ENCODE assay signal across 11 cellular contexts in genomic region chr15:63155486-63155885, GRCh38. TPM values are rescaled to one million over a fixed set of nuclear protein-coding genes. Genes with fewer than 3 reads are reported as not detected.
DNase-seq lines count a peak whose midpoint lies in the region; ATAC-seq and TF ChIP-seq lines count a peak whose summit lies in the region.
"Had no signal": no experiment of that assay in that cellular context is flagged by ENCODE, and none has a peak within 500 bp of the region (broad histone marks: within the 10 kb centered on the region; RNA-seq: fewer than 3 reads in every experiment).

No MANE protein-coding gene starts in this region.

- H3K36me3 Mint-ChIP-seq in endodermal cell (ENCODE audit: low read depth) (peaks cover 18% of the 10 kb centered on the region), osteocyte (ENCODE audit: unreplicated experiment) (peaks cover 25% of the 10 kb centered on the region)

- ATAC-seq in GM18873 (IDR thresholded peaks at IDR 0.05; ENCODE audit: low FRiP score, unreplicated experiment) (no peak), HG02852 (IDR thresholded peaks at IDR 0.05; ENCODE audit: unreplicated experiment) (no peak)
- ATAC-seq: HCT116, left lobe of liver had no signal

- BruUV-seq in OCI-LY7 (replicated peaks; lab: Mats Ljungman, UMichigan): no TSS peak

- H3K4me1 Mint-ChIP-seq in endodermal cell: peaks cover 6% of the 10 kb centered on the region
- H3K4me1 Mint-ChIP-seq in osteocyte (ENCODE audit: unreplicated experiment): peaks cover 25% of the 10 kb centered on the region

- H3K79me2 ChIP-seq in OCI-LY7 (ENCODE audit: insufficient read depth, low read depth, low read length): peaks cover 16% of the 10 kb centered on the region; the same call in 1 of the 2 replicates

- no peaks in the 10 kb centered on the region for H3K27me3 ChIP-seq in endodermal cell (ENCODE audit: control insufficient read depth, insufficient read depth, low read length, poor library complexity, severe bottlenecking)

- no peak for DNase-seq in GM12864 (ENCODE audit: low read depth)
- DNase-seq in OCI-LY7 (ENCODE audit: low spot score): no peak
- no peak for DNase-seq in endodermal cell
- no peak for DNase-seq in osteocyte (ENCODE audit: extremely low spot score, unreplicated experiment)
- DNase-seq in hypothalamus (lab: John Stamatoyannopoulos, UW): no peak
- DNase-seq in amygdala (lab: John Stamatoyannopoulos, UW): no peak
- DNase-seq: NCI-H1092 treated with DMSO at 0.1 percent for 48 hours had no signal

- H3K4me1 ChIP-seq in OCI-LY7 (ENCODE audit: insufficient read depth, low read length, poor library complexity, severe bottlenecking) (peaks cover 16% of the 10 kb centered on the region), endodermal cell (ENCODE audit: control insufficient read depth, insufficient read depth, low read length) (no peaks in the 10 kb centered on the region)

- H3K9me3 ChIP-seq in OCI-LY7 (ENCODE audit: low read length): no peaks in the 10 kb centered on the region
- no peaks in the 10 kb centered on the region for H3K9me3 ChIP-seq in endodermal cell (ENCODE audit: control insufficient read depth, low read length)

- no peak overlapping the region for H2AFZ ChIP-seq in OCI-LY7 (ENCODE audit: low read length)

- 57 to 87% methylated on average over 1 to 3 of the region's 3 CpGs for WGBS in endodermal cell (ENCODE audit: insufficient coverage in 1 of 2, insufficient read length in 1 of 2), 2 experiments

- no peaks in the 10 kb centered on the region for H3K9me2 ChIP-seq in OCI-LY7 (ENCODE audit: insufficient read depth, low read length)

- peaks cover 12% of the 10 kb centered on the region; the same call in 1 of the 2 replicates for H3K36me3 ChIP-seq in OCI-LY7 (ENCODE audit: insufficient read depth, low read length)
- H3K36me3 ChIP-seq in endodermal cell (ENCODE audit: control insufficient read depth, insufficient read depth, low read length): peaks cover 26% of the 10 kb centered on the region

- H3K27ac Mint-ChIP-seq in endodermal cell (no peak overlapping the region), osteocyte (ENCODE audit: unreplicated experiment) (peak overlapping the region; percentile 44)

- intact Hi-C loops in OCI-LY7 (cut with micrococcal nuclease; ENCODE audit: unreplicated experiment): loop anchor here (5.0 to 10.0 kb wide), 2 partner anchors 122 to 249 kb away; partner anchors contain the start of gene APH1B

- H3K27me3 Mint-ChIP-seq in endodermal cell (ENCODE audit: insufficient read depth) (no peaks in the 10 kb centered on the region), osteocyte (ENCODE audit: unreplicated experiment) (no peaks in the 10 kb centered on the region)

- POLR2A ChIA-PET in OCI-LY7 (lab: Charles Lee): interaction anchor here (0.7 kb wide), 1 partner anchor 108 kb away, joined by 3 read pairs; no protein-coding TSS in a partner anchor

- H3K27ac ChIP-seq in OCI-LY7 (ENCODE audit: low read depth, low read length, poor library complexity, severe bottlenecking): no peak overlapping the region
- no peak overlapping the region for H3K27ac ChIP-seq in endodermal cell (ENCODE audit: low read depth, low read length)

- peak overlapping the region; percentile 99 for H3K4me3 Mint-ChIP-seq in endodermal cell
- H3K4me3 Mint-ChIP-seq in osteocyte (ENCODE audit: unreplicated experiment): peak overlapping the region; percentile 100

- no peaks in the 10 kb centered on the region for H3K9me3 Mint-ChIP-seq in endodermal cell
- no peaks in the 10 kb centered on the region for H3K9me3 Mint-ChIP-seq in osteocyte (ENCODE audit: unreplicated experiment)

- peak overlapping the region; percentile 89 for H3K4me2 ChIP-seq in OCI-LY7 (ENCODE audit: low read length)

- CTCF ChIA-PET in OCI-LY7 (lab: Charles Lee; ENCODE audit: unreplicated experiment): no interaction called here

- H3K9ac ChIP-seq in endodermal cell (ENCODE audit: extremely low read depth, low read length, poor library complexity, severe bottlenecking): no peak overlapping the region

- H3K4me3 ChIP-seq in GM12864 (ENCODE audit: low read depth, low read length) (peak overlapping the region; percentile 75; the same call in 1 of the 2 replicates), OCI-LY7 (ENCODE audit: low read depth, low read length, poor library complexity, severe bottlenecking) (peak overlapping the region; percentile 86), endodermal cell (ENCODE audit: low read length) (peak overlapping the region; percentile 92)

- H4K20me1 ChIP-seq in OCI-LY7 (ENCODE audit: insufficient read depth, low read length): no peaks in the 10 kb centered on the region

- TF ChIP-seq CTCF in GM12864 (IDR thresholded peaks at IDR 0.05; ENCODE audit: low read depth, low read length, missing control alignments) (no peak), OCI-LY7 (conservative IDR thresholded peaks at IDR 0.05; ENCODE audit: low read length) (no peak), endodermal cell (conservative IDR thresholded peaks at IDR 0.05) (no peak), osteocyte (IDR thresholded peaks at IDR 0.05) (no peak)

RNA-seq across cellular contexts. Expression of gene RPS27L, which starts 1.8 kb away (rescaled TPM):
- total RNA-seq in OCI-LY7 (2014; rRNA removed; shearing (Covaris generic)): 41.3 and 55.5 TPM in 2 replicates
- total RNA-seq in OCI-LY7 (2022) (60.3 and 77.1 TPM in 2 replicates), endodermal cell (10 to 100 TPM; 56.2 to 68.8 TPM), osteocyte (200 and 202 TPM in 2 replicates)
- polyA plus RNA-seq in endodermal cell (2013, experiment 1 of 2): 187 TPM
- 190 TPM for polyA plus RNA-seq in endodermal cell (2013, experiment 2 of 2)

RNA-seq across cellular contexts. Expression of gene LACTB, which starts 33.8 kb away (rescaled TPM):
- 3.2 and 5.0 TPM in 2 replicates for total RNA-seq in OCI-LY7 (2014; rRNA removed; shearing (Covaris generic))
- 7.2 and 8.3 TPM in 2 replicates for total RNA-seq in OCI-LY7 (2022)
- total RNA-seq in endodermal cell: 10 to 100 TPM; 13.3 to 14.9 TPM
- polyA plus RNA-seq in endodermal cell (2013, experiment 1 of 2): 8.6 TPM
- 10.1 TPM for polyA plus RNA-seq in endodermal cell (2013, experiment 2 of 2)
- 11.2 and 13.3 TPM in 2 replicates for total RNA-seq in osteocyte

RNA-seq across cellular contexts. Expression of gene RAB8B, which starts 33.9 kb away (rescaled TPM):
- total RNA-seq in OCI-LY7 (2014; rRNA removed; shearing (Covaris generic)): 4.9 and 9.5 TPM in 2 replicates
- 18.6 and 18.7 TPM in 2 replicates for total RNA-seq in OCI-LY7 (2022)
- total RNA-seq in endodermal cell: 10 to 100 TPM; 21.9 to 28.8 TPM
- 27.5 TPM for polyA plus RNA-seq in endodermal cell (2013, experiment 1 of 2)
- polyA plus RNA-seq in endodermal cell (2013, experiment 2 of 2): 27.5 TPM
- 27.9 and 29.8 TPM in 2 replicates for total RNA-seq in osteocyte
